ENCODE assay signal across 8 cellular contexts in genomic region chr20:46562373-46563169, GRCh38. TPM values are rescaled to one million over a fixed set of nuclear protein-coding genes. Genes with fewer than 3 reads are reported as not detected.
A peak's percentile ranks its signal among the peaks of the same experiment; 100 is the strongest.
DNase-seq lines count a peak whose midpoint lies in the region; ATAC-seq and TF ChIP-seq lines count a peak whose summit lies in the region.

No MANE protein-coding gene starts in this region.

- CTCF ChIA-PET in CD8-positive, alpha-beta T cell (lab: Charles Lee): interaction anchor here (0.7 to 1.6 kb wide), 7 partner anchors 10 to 1275 kb away, joined by 3 to 4 read pairs (median 3); no protein-coding TSS in a partner anchor

- POLR2A ChIA-PET in CD8-positive, alpha-beta T cell (lab: Charles Lee): no interaction called here

- no peak overlapping the region for H3K27ac ChIP-seq in CD8-positive, alpha-beta T cell (ENCODE audit: low read depth, low read length)
- no peak overlapping the region for H3K27ac ChIP-seq in lower lobe of right lung

- TF ChIP-seq CTCF in CD8-positive, alpha-beta T cell (IDR thresholded peaks at IDR 0.05): peak; percentile 86
- peak; percentile 86 for TF ChIP-seq CTCF in HFF-Myc (IDR thresholded peaks at IDR 0.05; ENCODE audit: low read depth, low read length, missing control alignments)
- TF ChIP-seq CTCF in lower lobe of right lung (IDR thresholded peaks at IDR 0.05): peak; percentile 86

- intact Hi-C loops in CD8-positive, alpha-beta T cell (cut with DNase I, micrococcal nuclease): no loop called here
- intact Hi-C loops in lower lobe of right lung (cut with DNase I): no loop called here

- peak; percentile 83 for ATAC-seq in CD8-positive, alpha-beta T cell
- peak; percentile 88 to 89 for ATAC-seq in lower lobe of right lung
- ATAC-seq in HG02981 (IDR thresholded peaks at IDR 0.05; ENCODE audit: unreplicated experiment): no peak

- peaks cover 1% of the 10 kb centered on the region for H3K4me1 Mint-ChIP-seq in CD8-positive, alpha-beta T cell (ENCODE audit: low read depth)

- H3K27ac Mint-ChIP-seq in CD8-positive, alpha-beta T cell: no peak overlapping the region

- no peak overlapping the region for H3K4me3 Mint-ChIP-seq in CD8-positive, alpha-beta T cell

- H3K36me3 Mint-ChIP-seq in CD8-positive, alpha-beta T cell: no peaks in the 10 kb centered on the region

- no peaks in the 10 kb centered on the region for H3K27me3 ChIP-seq in CD8-positive, alpha-beta T cell (ENCODE audit: insufficient read depth, low read length)
- peaks cover 11% of the 10 kb centered on the region for H3K27me3 ChIP-seq in lower lobe of right lung (ENCODE audit: low read depth)

- no peaks in the 10 kb centered on the region for H3K9me3 ChIP-seq in CD8-positive, alpha-beta T cell (ENCODE audit: low read length)
- no peaks in the 10 kb centered on the region for H3K9me3 ChIP-seq in lower lobe of right lung

- H3K4me3 ChIP-seq in CD8-positive, alpha-beta T cell (ENCODE audit: low read depth, low read length): no peak overlapping the region
- H3K4me3 ChIP-seq in HFF-Myc (replicated peaks; ENCODE audit: low read depth, low read length) (no peak overlapping the region), lower lobe of right lung (peak overlapping the region; percentile 34)

- H3K4me1 ChIP-seq in CD8-positive, alpha-beta T cell (ENCODE audit: insufficient read depth, low read length): peaks cover 2% of the 10 kb centered on the region
- H3K4me1 ChIP-seq in lower lobe of right lung: peaks cover 7% of the 10 kb centered on the region

- peak; percentile 27 to 64 (median 45) for DNase-seq in CD8-positive, alpha-beta T cell
- DNase-seq in HFF-Myc (ENCODE audit: extremely low read depth, low read depth): peak; percentile 42
- DNase-seq in NCI-H526 treated with DMSO at 0.1 percent for 48 hours (lab: John Stamatoyannopoulos, UW): peak; percentile 56
- DNase-seq in activated CD4-positive, alpha-beta T cell treated with anti-CD3 and anti-CD28 coated beads, Interleukin-2, amount 50 U/mL, for 1 hour: peak; percentile 50
- DNase-seq in effector CD4-positive, alpha-beta T cell: peak; percentile 32
- DNase-seq in lower lobe of right lung: peak; percentile 59
- peak; percentile 58 to 71 for DNase-seq in stimulated activated CD4-positive, alpha-beta T cell treated with anti-CD3 and anti-CD28 coated beads, Interleukin-4, amount 100 ng/mL, for 48 hours (ENCODE audit: low read depth in 2 of 2)

- H3K27me3 Mint-ChIP-seq in CD8-positive, alpha-beta T cell (ENCODE audit: low read depth): peaks cover 10% of the 10 kb centered on the region

- no peaks in the 10 kb centered on the region for H3K9me3 Mint-ChIP-seq in CD8-positive, alpha-beta T cell

- no peaks in the 10 kb centered on the region for H3K36me3 ChIP-seq in CD8-positive, alpha-beta T cell (ENCODE audit: insufficient read depth, low read length)
- no peaks in the 10 kb centered on the region for H3K36me3 ChIP-seq in lower lobe of right lung

RNA-seq across cellular contexts. Expression of gene OCSTAMP, which starts 12.1 kb away (rescaled TPM):
- not detected for total RNA-seq in CD8-positive, alpha-beta T cell
- not detected for total RNA-seq in lower lobe of right lung

RNA-seq across cellular contexts. Expression of gene ZNF334, which starts 49.2 kb away (rescaled TPM):
- under 1 TPM; 0.14 TPM for total RNA-seq in CD8-positive, alpha-beta T cell
- 4.7 TPM for total RNA-seq in lower lobe of right lung
